ENCODE assay signal across 1 cellular context in the genomic region with DNA sequence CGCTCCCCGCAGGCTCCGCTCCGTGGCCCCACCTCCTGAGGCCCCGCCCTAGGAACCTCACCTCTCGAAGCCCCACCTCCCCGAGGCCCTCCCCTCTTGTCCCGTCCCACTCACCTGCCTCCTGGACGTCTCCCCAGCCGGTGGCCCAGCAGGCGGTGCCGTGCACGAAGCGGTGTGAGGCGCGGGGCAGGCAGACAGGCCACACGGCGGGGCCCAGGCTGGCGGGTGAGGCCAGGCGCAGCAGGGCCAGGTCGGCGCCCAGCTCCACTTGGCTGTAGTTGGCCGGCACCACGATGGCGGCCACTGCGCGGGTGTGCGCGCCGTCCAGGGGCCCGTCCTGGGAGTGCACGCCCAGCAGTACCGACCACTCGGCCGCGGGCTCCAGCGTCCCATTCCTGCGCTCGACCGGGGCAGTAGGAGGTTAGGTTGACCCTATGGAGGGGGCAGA.
TF ChIP-seq lines count a peak whose summit lies in the region.

No MANE protein-coding gene starts in this region.

TF ChIP-seq in WTC11, 78 proteins besides CTCF, POLR2A, EP300 and RAD21 (continued from another document):
- TF ChIP-seq, protein P1, sequence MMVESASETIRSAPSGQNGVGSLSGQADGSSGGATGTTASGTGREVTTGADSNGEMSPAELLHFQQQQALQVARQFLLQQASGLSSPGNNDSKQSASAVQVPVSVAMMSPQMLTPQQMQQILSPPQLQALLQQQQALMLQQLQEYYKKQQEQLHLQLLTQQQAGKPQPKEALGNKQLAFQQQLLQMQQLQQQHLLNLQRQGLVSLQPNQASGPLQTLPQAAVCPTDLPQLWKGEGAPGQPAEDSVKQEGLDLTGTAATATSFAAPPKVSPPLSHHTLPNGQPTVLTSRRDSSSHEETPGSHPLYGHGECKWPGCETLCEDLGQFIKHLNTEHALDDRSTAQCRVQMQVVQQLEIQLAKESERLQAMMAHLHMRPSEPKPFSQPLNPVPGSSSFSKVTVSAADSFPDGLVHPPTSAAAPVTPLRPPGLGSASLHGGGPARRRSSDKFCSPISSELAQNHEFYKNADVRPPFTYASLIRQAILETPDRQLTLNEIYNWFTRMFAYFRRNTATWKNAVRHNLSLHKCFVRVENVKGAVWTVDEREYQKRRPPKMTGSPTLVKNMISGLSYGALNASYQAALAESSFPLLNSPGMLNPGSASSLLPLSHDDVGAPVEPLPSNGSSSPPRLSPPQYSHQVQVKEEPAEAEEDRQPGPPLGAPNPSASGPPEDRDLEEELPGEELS (CRISPR knock-in tag; IDR thresholded peaks at IDR 0.05), result peak; percentile 13; the same call in 1 of the 2 replicates
- TF ChIP-seq CBFB (CRISPR knock-in tag; IDR thresholded peaks at IDR 0.05; ENCODE audit: low read depth) (no peak), ESRRA (CRISPR knock-in tag; IDR thresholded peaks at IDR 0.05; ENCODE audit: borderline replicate concordance) (0 out of 2 replicates have a peak, but pooled peaks have one; percentile 23)
